28 cellular contexts compared by ENCODE assay signal in genomic region chr3:66525771-66526170, GRCh38.
"Had no signal": no experiment of that assay in that cellular context is flagged by ENCODE, and none has a peak within 500 bp of the region (broad histone marks: within the 10 kb centered on the region; RNA-seq: fewer than 3 reads in every experiment).

No MANE protein-coding gene starts in this region.

- H3K27ac ChIP-seq: neural progenitor cell, ovary, parathyroid adenoma, psoas muscle, skin epidermis, spleen, suprapubic skin, testis, tibial artery, transverse colon, upper lobe of right lung, uterus had no signal

- H3K4me2 ChIP-seq: neural progenitor cell, smooth muscle cell had no signal

- H3K4me3 ChIP-seq: neural progenitor cell, ovary, psoas muscle, skin epidermis, smooth muscle cell, spleen, suprapubic skin, testis, tibial artery, transverse colon, upper lobe of right lung, uterus had no signal

- H2AFZ ChIP-seq: neural progenitor cell, parathyroid adenoma had no signal

- H3K79me2 ChIP-seq: parathyroid adenoma had no signal

- DNase-seq: natural killer cell; occipital lobe; ovary; posterior cingulate gyrus; psoas muscle; right cardiac atrium; spleen; stimulated activated CD4-positive, alpha-beta T cell treated with anti-CD3 and anti-CD28 coated beads, Interleukin-12 subunit alpha, Interleukin-12 subunit beta, amount 100 ng/mL, for 4 hours; stimulated activated CD4-positive, alpha-beta T cell treated with anti-CD3 and anti-CD28 coated beads, Interleukin-1b, Interleukin-23, amount 100 ng/mL, for 48 hours; stimulated activated CD4-positive, alpha-beta T cell treated with anti-CD3 and anti-CD28 coated beads, Interleukin-4, amount 100 ng/mL, for 1 hour; stimulated activated CD4-positive, alpha-beta T cell treated with anti-CD3 and anti-CD28 coated beads, Interleukin-4, amount 100 ng/mL, for 4 hours; stimulated activated CD8-positive, alpha-beta memory T cell treated with anti-CD3 and anti-CD28 coated beads, Interleukin-4, amount 100 ng/mL, for 48 hours; stimulated activated naive CD4-positive, alpha-beta T cell; stimulated activated naive CD8-positive, alpha-beta T cell treated with anti-CD3 and anti-CD28 coated beads, Interleukin-15, amount 100 ng/mL, for 72 hours; stimulated activated naive CD8-positive, alpha-beta T cell treated with anti-CD3 and anti-CD28 coated beads, Interleukin-15, Interleukin-2, amounts not matched to agents 100 U/mL and 50 U/mL, for 24 hours; substantia nigra; testis; tibial artery; transverse colon; upper lobe of right lung; uterus had no signal

- H3K27me3 ChIP-seq: neural progenitor cell, ovary, suprapubic skin, testis, tibial artery, transverse colon, upper lobe of right lung, uterus had no signal

- H3K36me3 ChIP-seq: neural progenitor cell, ovary, spleen, suprapubic skin, tibial artery, transverse colon, upper lobe of right lung, uterus had no signal

- H3K4me1 ChIP-seq: parathyroid adenoma, psoas muscle, spleen, suprapubic skin, testis, tibial artery, transverse colon, upper lobe of right lung, uterus had no signal

- H3K9ac ChIP-seq: neural progenitor cell, parathyroid adenoma had no signal

- H3K9me3 ChIP-seq: ovary, psoas muscle, spleen, suprapubic skin, testis, tibial artery, transverse colon, upper lobe of right lung, uterus had no signal

- ATAC-seq: natural killer cell; psoas muscle; right cardiac atrium; sciatic nerve; stimulated activated memory B cell treated with anti-CD40 and anti-IgM and Interleukin-4, amounts not matched to agents 10 μg/mL and 1 μg/mL and 100 μg/mL, for 72 hours; stimulated activated naive CD8-positive, alpha-beta T cell treated with anti-CD3 and anti-CD28 coated beads, Interleukin-15, amount 100 ng/mL, for 72 hours; upper lobe of right lung had no signal
